ENCODE assay signal across 19 cellular contexts in genomic region chr10:11020026-11020820, GRCh38. TPM values are rescaled to one million over a fixed set of nuclear protein-coding genes. Genes with fewer than 3 reads are reported as not detected.
DNase-seq lines count a peak whose midpoint lies in the region; ATAC-seq and TF ChIP-seq lines count a peak whose summit lies in the region.
"Had no signal": no experiment of that assay in that cellular context is flagged by ENCODE, and none has a peak within 500 bp of the region (broad histone marks: within the 10 kb centered on the region; RNA-seq: fewer than 3 reads in every experiment).

No MANE protein-coding gene starts in this region.

- no peaks in the 10 kb centered on the region for H3K36me3 Mint-ChIP-seq in CD14-positive monocyte
- H3K36me3 Mint-ChIP-seq: naive B cell had no signal

- no peak for DNase-seq in right atrium auricular region (ENCODE audit: low spot score)
- DNase-seq in left ventricle myocardium superior: no peak
- DNase-seq in esophagus squamous epithelium (lab: John Stamatoyannopoulos, UW): no peak
- no peak for DNase-seq in upper lobe of left lung
- DNase-seq in posterior vena cava (ENCODE audit: low spot score): no peak
- DNase-seq in CD14-positive monocyte (ENCODE audit: low spot score): no peak
- DNase-seq: activated CD4-positive, alpha-beta T cell treated with anti-CD3 and anti-CD28 coated beads for 36 hours; activated CD8-positive, alpha-beta memory T cell treated with anti-CD3 and anti-CD28 coated beads, Interleukin-2, amount 10 ng/mL, durations not matched to agents 7 days and 5 days; activated effector memory CD4-positive, alpha-beta T cell treated with anti-CD3 and anti-CD28 coated beads, Interleukin-2, amount 50 U/mL, for 16 hours; amygdala; naive B cell; NCI-H1417 treated with DMSO at 0.1 percent for 48 hours; NCI-H345; NK-92 treated with Interleukin-12 subunit alpha and Interleukin-12 subunit beta, amount 100 ng/mL, for 24 hours; RPMI8226; stimulated activated naive CD4-positive, alpha-beta T cell had no signal

- no peak for TF ChIP-seq CTCF in right atrium auricular region (IDR thresholded peaks at IDR 0.05)
- TF ChIP-seq CTCF in esophagus squamous epithelium (IDR thresholded peaks at IDR 0.05): no peak
- TF ChIP-seq CTCF in upper lobe of left lung (IDR thresholded peaks at IDR 0.05): no peak
- TF ChIP-seq CTCF in CD14-positive monocyte (IDR thresholded peaks at IDR 0.05): no peak

- H3K27ac ChIP-seq in right atrium auricular region (peak overlapping the region; percentile 95 to 97), esophagus squamous epithelium (peak overlapping the region in 2 of 4 donors; percentile 88), upper lobe of left lung (peak overlapping the region in 2 of 4 donors; percentile 38 to 88)

- 81 to 85% methylated on average over 11 of the region's 11 CpGs for WGBS in esophagus squamous epithelium, 2 donors
- 64 to 74% methylated on average over 11 of the region's 11 CpGs for WGBS in upper lobe of left lung, 2 donors

- no peaks in the 10 kb centered on the region for H3K27me3 ChIP-seq in right atrium auricular region
- peaks cover 0 to 48% (median 0%) of the 10 kb centered on the region in 4 donors for H3K27me3 ChIP-seq in esophagus squamous epithelium
- no peaks in the 10 kb centered on the region for H3K27me3 ChIP-seq in neuron (ENCODE audit: insufficient read depth, low read length)
- peaks cover 0 to 10% (median 4%) of the 10 kb centered on the region in 4 donors for H3K27me3 ChIP-seq in upper lobe of left lung
- H3K27me3 ChIP-seq: gastroesophageal sphincter had no signal

- peaks cover 0 to 11% (median 6%) of the 10 kb centered on the region in 7 donors for H3K9me3 Mint-ChIP-seq in CD14-positive monocyte
- H3K9me3 Mint-ChIP-seq: naive B cell had no signal

- H3K4me3 ChIP-seq in right atrium auricular region: peak overlapping the region; percentile 70 to 87
- H3K4me3 ChIP-seq in esophagus squamous epithelium: peak overlapping the region in 3 of 4 donors; percentile 53 to 77 (median 73)
- peak overlapping the region; percentile 82 for H3K4me3 ChIP-seq in neuron (ENCODE audit: low read length)
- peak overlapping the region in 3 of 4 donors; percentile 58 to 75 (median 64) for H3K4me3 ChIP-seq in upper lobe of left lung

- H3K4me1 ChIP-seq in right atrium auricular region (peaks cover 0 to 58% of the 10 kb centered on the region in 2 donors), esophagus squamous epithelium (peaks cover 0 to 32% (median 0%) of the 10 kb centered on the region in 3 donors), neuron (ENCODE audit: insufficient read depth, low read length) (peaks cover 30% of the 10 kb centered on the region), upper lobe of left lung (peaks cover 0 to 28% (median 2%) of the 10 kb centered on the region in 4 donors)

- no peak overlapping the region for H2AFZ ChIP-seq in neuron (ENCODE audit: low read depth, low read length)

- H3K27ac Mint-ChIP-seq in CD14-positive monocyte: no peak overlapping the region
- H3K27ac Mint-ChIP-seq: activated CD4-positive, alpha-beta T cell treated with anti-CD3 and anti-CD28 coated beads for 36 hours; activated CD8-positive, alpha-beta memory T cell treated with anti-CD3 and anti-CD28 coated beads, Interleukin-2, amount 10 ng/mL, durations not matched to agents 7 days and 5 days had no signal

- H3K36me3 ChIP-seq in right atrium auricular region (no peaks in the 10 kb centered on the region), esophagus squamous epithelium (no peaks in the 10 kb centered on the region), neuron (ENCODE audit: insufficient read depth, low read length) (no peaks in the 10 kb centered on the region), upper lobe of left lung (no peaks in the 10 kb centered on the region)
- H3K36me3 ChIP-seq: gastroesophageal sphincter had no signal

- H3K4me3 Mint-ChIP-seq in CD14-positive monocyte: peak overlapping the region in 1 of 2 donors; percentile 39
- H3K4me3 Mint-ChIP-seq: activated CD8-positive, alpha-beta memory T cell treated with anti-CD3 and anti-CD28 coated beads, Interleukin-2, amount 10 ng/mL, durations not matched to agents 7 days and 5 days had no signal

- no peak for TF ChIP-seq POLR2A in esophagus squamous epithelium (IDR thresholded peaks at IDR 0.05)
- no peak for TF ChIP-seq POLR2A in upper lobe of left lung (IDR thresholded peaks at IDR 0.05)

- peaks cover 11% of the 10 kb centered on the region for H3K4me1 Mint-ChIP-seq in CD14-positive monocyte

- H3K9me3 ChIP-seq in right atrium auricular region (no peaks in the 10 kb centered on the region), esophagus squamous epithelium (no peaks in the 10 kb centered on the region), neuron (ENCODE audit: low read length) (peaks cover 1% of the 10 kb centered on the region), upper lobe of left lung (no peaks in the 10 kb centered on the region)
- H3K9me3 ChIP-seq: gastroesophageal sphincter had no signal

- intact Hi-C loops in left ventricle myocardium superior (cut with micrococcal nuclease): no loop called here
- intact Hi-C loops in esophagus squamous epithelium (cut with DNase I): no loop called here
- intact Hi-C loops in posterior vena cava (cut with DNase I): no loop called here
- intact Hi-C loops in CD14-positive monocyte (cut with micrococcal nuclease): no loop called here

- no peak for TF ChIP-seq EP300 in upper lobe of left lung (IDR thresholded peaks at IDR 0.05)

- ATAC-seq in left ventricle myocardium superior: no peak
- no peak for ATAC-seq in upper lobe of left lung (ENCODE audit: low FRiP score in 2 of 2)
- no peak for ATAC-seq in GM19023 (IDR thresholded peaks at IDR 0.05; ENCODE audit: unreplicated experiment)
- ATAC-seq: activated CD4-positive, alpha-beta T cell treated with anti-CD3 and anti-CD28 coated beads for 36 hours; activated CD8-positive, alpha-beta memory T cell treated with anti-CD3 and anti-CD28 coated beads, Interleukin-2, amount 10 ng/mL, durations not matched to agents 7 days and 5 days; gastroesophageal sphincter had no signal

- H3K27me3 Mint-ChIP-seq in CD14-positive monocyte (ENCODE audit: low read depth in 3 of 3): peaks cover 70 to 84% (median 70%) of the 10 kb centered on the region in 3 donors

RNA-seq across cellular contexts. Expression of gene CELF2, which starts 2.6 kb away (rescaled TPM):
- total RNA-seq in right atrium auricular region (10 to 100 TPM; 63.2 to 69.4 TPM), left ventricle myocardium superior (68.3 TPM), esophagus squamous epithelium (10 to 100 TPM in 2 of 4 donors, 1 to 10 TPM in 2; 4.2 to 62.4 (median 13.5) TPM), upper lobe of left lung (100 to 1,000 TPM in 5 of 6 donors, 10 to 100 TPM in 1; 82.7 to 193 (median 120) TPM), posterior vena cava (10 to 100 TPM; 70.6 to 80.6 TPM)
- 10 to 100 TPM; 53.5 to 80.5 TPM for polyA plus RNA-seq in CD14-positive monocyte
